Comparison of ENCODE assay signal across 8 cellular contexts in genomic region chr2:27356056-27356381, GRCh38. TPM values are rescaled to one million over a fixed set of nuclear protein-coding genes. Genes with fewer than 3 reads are reported as not detected.
DNase-seq lines count a peak whose midpoint lies in the region; ATAC-seq and TF ChIP-seq lines count a peak whose summit lies in the region.

No MANE protein-coding gene starts in this region.

- ATAC-seq in GM21619 (IDR thresholded peaks at IDR 0.05; ENCODE audit: unreplicated experiment): peak; percentile 27
- peak; percentile 20 to 24 (median 23) for ATAC-seq in T-cell (replicated peaks in 1 of 4)

- peaks cover 61 to 66% (median 65%) of the 10 kb centered on the region in 3 donors for H3K4me1 Mint-ChIP-seq in T-cell

- peak overlapping the region; percentile 97 to 99 for H3K27ac Mint-ChIP-seq in T-cell

- DNase-seq in NCI-H748 (lab: John Stamatoyannopoulos, UW; ENCODE audit: unreplicated experiment): peak; percentile 73
- no peak for DNase-seq in NCI-H748 treated with DMSO at 0.1 percent for 48 hours (lab: John Stamatoyannopoulos, UW)
- DNase-seq in HuH-7 (ENCODE audit: low spot score): peak; percentile 41
- DNase-seq in T-cell: peak in 2 of 34 experiments; percentile 22 to 25
- no peak for DNase-seq in epithelial cell of prostate (ENCODE audit: low read depth, low spot score)
- DNase-seq in myocyte (ENCODE audit: low read depth): peak; percentile 60
- DNase-seq in GM20000 (ENCODE audit: low spot score): no peak

- no peaks in the 10 kb centered on the region for H3K27me3 Mint-ChIP-seq in T-cell

- no peak for TF ChIP-seq CTCF in GM20000 (IDR thresholded peaks at IDR 0.05; ENCODE audit: extremely low read depth, missing control alignments)

- peak overlapping the region; percentile 93 for H3K27ac ChIP-seq in epithelial cell of prostate

- H3K4me3 Mint-ChIP-seq in T-cell: peak overlapping the region; percentile 93 to 100 (median 98)

- no peaks in the 10 kb centered on the region for H3K9me3 Mint-ChIP-seq in T-cell

- CTCF ChIA-PET in T-cell (lab: Charles Lee): interaction anchor here in 1 of 2 donors (1.0 to 1.3 kb wide), 3 partner anchors 33 to 54 kb away, joined by 3 to 6 read pairs (median 3); partner anchors contain the start of genes MPV17 and PPM1G

- no peaks in the 10 kb centered on the region for H3K36me3 Mint-ChIP-seq in T-cell

- POLR2A ChIA-PET in T-cell (lab: Charles Lee): interaction anchor here in 1 of 2 donors (0.6 kb wide), 1 partner anchor 23 kb away, joined by 3 read pairs; no protein-coding TSS in a partner anchor

RNA-seq across cellular contexts. Expression of gene GTF3C2, which starts 0.5 kb away (rescaled TPM):
- total RNA-seq in T-cell (10 to 100 TPM; 69.8 to 89.9 (median 82.1) TPM), myocyte (45.8 and 46.9 TPM in 2 replicates)
- 33.9 TPM for polyA plus RNA-seq in myocyte (2012)

RNA-seq across cellular contexts. Expression of gene EIF2B4, which starts 14.1 kb away (rescaled TPM):
- 10 to 100 TPM; 35.6 to 50.3 (median 40.5) TPM for total RNA-seq in T-cell
- 29.7 and 32.2 TPM in 2 replicates for total RNA-seq in myocyte
- 46.2 TPM for polyA plus RNA-seq in myocyte (2012)

RNA-seq across cellular contexts. Expression of gene SNX17, which starts 14.4 kb away (rescaled TPM):
- total RNA-seq in T-cell: 100 to 1,000 TPM in 3 of 5 donors, 10 to 100 TPM in 2; 77.9 to 130 (median 121) TPM
- total RNA-seq in myocyte: 155 and 159 TPM in 2 replicates
- 158 TPM for polyA plus RNA-seq in myocyte (2012)

RNA-seq across cellular contexts. Expression of gene ZNF513, which starts 24.5 kb away (rescaled TPM):
- total RNA-seq in T-cell: 10 to 100 TPM; 20.6 to 27.0 (median 21.9) TPM
- 11.1 and 15.3 TPM in 2 replicates for total RNA-seq in myocyte
- polyA plus RNA-seq in myocyte (2012): 22.0 TPM

RNA-seq across cellular contexts. Expression of gene MPV17, which starts 33.1 kb away (rescaled TPM):
- total RNA-seq in T-cell (10 to 100 TPM; 64.5 to 99.1 (median 93.6) TPM), myocyte (108 TPM in 2 replicates)
- polyA plus RNA-seq in myocyte (2012): 131 TPM

Comparison
In these comparisons a context has a peak if more than half of its experiments do, and no peak if none do; other contexts are left out.
1. DNase-seq: peak in NCI-H748 (single experiment), HuH-7 (single experiment) and myocyte (single experiment); none in NCI-H748 treated with DMSO at 0.1 percent for 48 hours (single experiment), epithelial cell of prostate (single experiment) and GM20000 (single experiment).